Comparison of ENCODE assay signal across 16 cellular contexts in genomic region chr16:85638248-85638647, GRCh38. TPM values are rescaled to one million over a fixed set of nuclear protein-coding genes. Genes with fewer than 3 reads are reported as not detected.
DNase-seq lines count a peak whose midpoint lies in the region; ATAC-seq, FAIRE-seq and TF ChIP-seq lines count a peak whose summit lies in the region.
"Had no signal": no experiment of that assay in that cellular context is flagged by ENCODE, and none has a peak within 500 bp of the region (broad histone marks: within the 10 kb centered on the region; RNA-seq: fewer than 3 reads in every experiment).

No MANE protein-coding gene starts in this region.

- H3K36me3 ChIP-seq in HepG2 (replicated peaks in 1 of 2; ENCODE audit: control insufficient read depth in 1 of 2, insufficient read depth in 2 of 2, low read length in 2 of 2) (peaks cover 38 to 86% of the 10 kb centered on the region in 2 experiments), right lobe of liver (no peaks in the 10 kb centered on the region), K562 (ENCODE audit: control insufficient read depth, insufficient read depth, low read length) (peaks cover 99% of the 10 kb centered on the region; the same call in 2 of the 3 replicates), thyroid gland (peaks cover 0 to 2% of the 10 kb centered on the region in 2 donors)

- peaks cover 3% of the 10 kb centered on the region for H3K36me3 Mint-ChIP-seq in memory B cell

- TF ChIP-seq CTCF in HepG2 (CRISPR knock-in tag; IDR thresholded peaks at IDR 0.05) (no peak), right lobe of liver (IDR thresholded peaks at IDR 0.05) (no peak), K562 (IDR thresholded peaks at IDR 0.05 in 2 of 3, conservative IDR thresholded peaks at IDR 0.05 in 1 of 3; ENCODE audit: insufficient read depth in 2 of 3, low read depth in 1 of 3, low read length in 3 of 3) (no peak), thyroid gland (IDR thresholded peaks at IDR 0.05) (no peak)

- POLR2A ChIA-PET in HepG2 (lab: Yijun Ruan, JAX) (interaction anchor here (1.0 kb wide), 1 partner anchor 16 kb away, joined by 3 read pairs; no protein-coding TSS in a partner anchor), K562 (lab: Yijun Ruan, JAX) (interaction anchor here (1.2 to 1.3 kb wide), 2 partner anchors 12 to 33 kb away, joined by 3 to 7 read pairs; no protein-coding TSS in a partner anchor)

- no peaks in the 10 kb centered on the region for H3K27me3 ChIP-seq in HepG2 (ENCODE audit: control insufficient read depth in 1 of 2, insufficient read depth in 2 of 2, low read length in 2 of 2)
- no peaks in the 10 kb centered on the region for H3K27me3 ChIP-seq in right lobe of liver
- H3K27me3 ChIP-seq in K562 (ENCODE audit: control insufficient read depth in 2 of 2, insufficient read depth in 2 of 2, low read length in 2 of 2) = no peaks in the 10 kb centered on the region
- H3K27me3 ChIP-seq in thyroid gland = no peaks in the 10 kb centered on the region
- H3K27me3 ChIP-seq: BE2C had no signal

- no peaks in the 10 kb centered on the region for H3K4me1 ChIP-seq in HepG2 (ENCODE audit: insufficient read depth, low read length)
- H3K4me1 ChIP-seq in right lobe of liver = peaks cover 0 to 42% (median 11%) of the 10 kb centered on the region in 4 donors
- H3K4me1 ChIP-seq in K562 (replicated peaks in 1 of 2; ENCODE audit: control insufficient read depth in 2 of 2, insufficient read depth in 2 of 2, low read length in 2 of 2) = peaks cover 0 to 97% of the 10 kb centered on the region in 2 experiments; a peak in 2 of 5 replicates
- peaks cover 25 to 45% of the 10 kb centered on the region in 2 donors for H3K4me1 ChIP-seq in thyroid gland

- intact Hi-C loops in HepG2 (cut with micrococcal nuclease; ENCODE audit: unreplicated experiment) = no loop called here
- intact Hi-C loops in right lobe of liver (cut with DNase I) = no loop called here
- intact Hi-C loops in K562 (cut with micrococcal nuclease) = no loop called here
- intact Hi-C loops in thyroid gland (cut with DNase I) = no loop called here

- peaks cover 94% of the 10 kb centered on the region; the same call in 1 of the 2 replicates for H4K20me1 ChIP-seq in HepG2 (ENCODE audit: insufficient read depth, low read length)
- peaks cover 85% of the 10 kb centered on the region for H4K20me1 ChIP-seq in K562 (replicated peaks; ENCODE audit: control insufficient read depth, insufficient read depth, low read length)

- no peak overlapping the region for H3K27ac ChIP-seq in HepG2 (ENCODE audit: extremely low read length, insufficient read depth, low read length)
- no peak overlapping the region for H3K27ac ChIP-seq in right lobe of liver
- no peak overlapping the region for H3K27ac ChIP-seq in K562 (ENCODE audit: extremely low read depth, low read depth, low read length)
- peak overlapping the region; percentile 32 to 73 (median 56) for H3K27ac ChIP-seq in thyroid gland

- BruUV-seq in HepG2 (replicated peaks; lab: Mats Ljungman, UMichigan) (no TSS peak), K562 (replicated peaks; lab: Mats Ljungman, UMichigan) (no TSS peak)

- TF ChIP-seq EP300 in HepG2 (IDR thresholded peaks at IDR 0.05; ENCODE audit: low read depth in 2 of 2, low read length in 2 of 2) (no peak), HepG2 (CRISPR knock-in tag; IDR thresholded peaks at IDR 0.05; ENCODE audit: borderline replicate concordance) (no peak), K562 (IDR thresholded peaks at IDR 0.05; ENCODE audit: low read length) (no peak)

- DNase-seq in HepG2 (ENCODE audit: low spot score) (no peak), right lobe of liver (no peak), K562 (ENCODE audit: extremely low read depth in 1 of 4, low spot score in 3 of 4) (no peak), memory B cell (ENCODE audit: low spot score in 2 of 2) (no peak), thyroid gland (no peak), retina (no peak)
- DNase-seq: ACHN, BE2C, HFFc6, IMR-90, MV-4-11, SIG-M5 had no signal

- H3K27ac Mint-ChIP-seq in memory B cell = peak overlapping the region; percentile 83
- H3K27ac Mint-ChIP-seq: HFFc6 had no signal

- H3K4me2 ChIP-seq in HepG2 (ENCODE audit: low read depth, low read length) = no peak overlapping the region
- H3K4me2 ChIP-seq in K562 (ENCODE audit: insufficient read depth, low read length) = no peak overlapping the region

- H3K9ac ChIP-seq in HepG2 (ENCODE audit: insufficient read depth, low read depth, low read length) (no peak overlapping the region), K562 (ENCODE audit: insufficient read depth in 1 of 2, low read depth in 2 of 2, low read length in 2 of 2) (no peak overlapping the region)

- CTCF ChIA-PET in HepG2 (lab: Yijun Ruan, JAX; ENCODE audit: low intra/inter-chr PET ratio, low total read pairs) = no interaction called here
- CTCF ChIA-PET in K562 (lab: Yijun Ruan, JAX; ENCODE audit: low intra/inter-chr PET ratio) = no interaction called here

- H2AFZ ChIP-seq in HepG2 (ENCODE audit: low read length) (no peak overlapping the region), K562 (ENCODE audit: low read depth, low read length) (no peak overlapping the region)

- FAIRE-seq in HepG2 (lab: Jason Lieb, UNC) = no peak
- FAIRE-seq in K562 (lab: Jason Lieb, UNC) = no peak
- FAIRE-seq: H1, RCC 7860 had no signal

- in situ Hi-C loops in HepG2 (cut with HindIII; ENCODE audit: extremely low pct_ligation_motif_present, low pct_unique_long_range_greater_than_20kb) (no loop called here), K562 (cut with MboI) (no loop called here)

- no peak for ATAC-seq in HepG2
- ATAC-seq in right lobe of liver = no peak
- ATAC-seq in K562 = no peak
- no peak for ATAC-seq in memory B cell (ENCODE audit: low read depth)
- ATAC-seq in GM19395 (IDR thresholded peaks at IDR 0.05; ENCODE audit: unreplicated experiment) = no peak
- ATAC-seq in HG02763 (IDR thresholded peaks at IDR 0.05; ENCODE audit: unreplicated experiment) = no peak

- H3K4me3 Mint-ChIP-seq in memory B cell = no peak overlapping the region
- H3K4me3 Mint-ChIP-seq: HFFc6 had no signal

- H3K4me3 ChIP-seq in HepG2 (replicated peaks in 1 of 3; ENCODE audit: insufficient read depth in 1 of 3, low read depth in 2 of 3, low read length in 3 of 3) (no peak overlapping the region), right lobe of liver (no peak overlapping the region), K562 (no peak overlapping the region), thyroid gland (replicated peaks in 1 of 3) (no peak overlapping the region)

- peaks cover 6% of the 10 kb centered on the region for H3K4me1 Mint-ChIP-seq in memory B cell

- H3K27me3 Mint-ChIP-seq in memory B cell = no peaks in the 10 kb centered on the region

- TF ChIP-seq RAD21 in HepG2 (CRISPR knock-in tag; IDR thresholded peaks at IDR 0.05) = no peak
- TF ChIP-seq RAD21 in K562 (CRISPR knock-in tag; conservative IDR thresholded peaks at IDR 0.05 in 1 of 2, IDR thresholded peaks at IDR 0.05 in 1 of 2) = no peak

- no peak for TF ChIP-seq POLR2A in HepG2 (IDR thresholded peaks at IDR 0.05; ENCODE audit: insufficient read depth in 1 of 2, low read depth in 2 of 2, low read length in 2 of 2)
- no peak for TF ChIP-seq POLR2A in right lobe of liver (IDR thresholded peaks at IDR 0.05)
- no peak for TF ChIP-seq POLR2A in K562 (conservative IDR thresholded peaks at IDR 0.05)
- no peak for TF ChIP-seq POLR2A in thyroid gland (IDR thresholded peaks at IDR 0.05)

- no peaks in the 10 kb centered on the region for H3K9me3 ChIP-seq in HepG2 (ENCODE audit: low read length)
- H3K9me3 ChIP-seq in right lobe of liver = no peaks in the 10 kb centered on the region
- no peaks in the 10 kb centered on the region for H3K9me3 ChIP-seq in K562 (replicated peaks; ENCODE audit: control insufficient read depth, insufficient read depth, low read depth, low read length)
- H3K9me3 ChIP-seq in thyroid gland = no peaks in the 10 kb centered on the region
- H3K9me3 ChIP-seq: BE2C had no signal

- H3K9me1 ChIP-seq in K562 (ENCODE audit: control insufficient read depth, insufficient read depth, low read length) = peaks cover 7% of the 10 kb centered on the region

- no peaks in the 10 kb centered on the region for H3K9me3 Mint-ChIP-seq in memory B cell
- H3K9me3 Mint-ChIP-seq: HFFc6 had no signal

- H3K79me2 ChIP-seq in HepG2 (ENCODE audit: insufficient read depth, low read length) = peaks cover 56% of the 10 kb centered on the region
- peaks cover 99% of the 10 kb centered on the region for H3K79me2 ChIP-seq in K562 (ENCODE audit: control insufficient read depth, insufficient read depth, low read length)

- WGBS in HepG2 (ENCODE audit: low lambda C conversion rate) = 95% methylated on average over 16 of the region's 16 CpGs
- WGBS in right lobe of liver (ENCODE audit: insufficient coverage, low coverage, low lambda C conversion rate, missing lambda C conversion rate) = 82% methylated on average over 10 of the region's 16 CpGs
- 91% methylated on average over 11 of the region's 16 CpGs for WGBS in K562 (ENCODE audit: insufficient coverage, low coverage, missing lambda C conversion rate)
- WGBS in thyroid gland, 2 donors = 41 to 55% methylated on average over 15 to 16 of the region's 16 CpGs

RNA-seq across cellular contexts. Expression of gene GSE1, which starts 25.1 kb away (rescaled TPM):
- total RNA-seq in HepG2 (2016; rRNA removed; fragmentation: Illumina TruSeq; extraction: Trizol) = 16.1 and 19.5 TPM in 2 replicates
- total RNA-seq in HepG2 (2016; cell fraction: cytosol; rRNA removed; fragmentation: Illumina TruSeq; extraction: Trizol; ENCODE audit: low read depth) = 13.0 and 16.7 TPM in 2 replicates
- total RNA-seq in HepG2 (2016; cell fraction: insoluble cytoplasmic fraction; rRNA removed; fragmentation: Illumina TruSeq; extraction: Trizol) = 15.4 and 17.4 TPM in 2 replicates
- total RNA-seq in HepG2 (2016; cell fraction: membrane; rRNA removed; fragmentation: Illumina TruSeq; extraction: Trizol) = 18.2 and 21.4 TPM in 2 replicates
- total RNA-seq in HepG2 (2016; cell fraction: nucleus; rRNA removed; fragmentation: Illumina TruSeq; extraction: Trizol) = 31.6 and 33.0 TPM in 2 replicates
- polyA plus RNA-seq in HepG2 (2011; rRNA removed) = 31.2 and 37.7 TPM in 2 replicates
- 20.9 and 26.7 TPM in 2 replicates for polyA plus RNA-seq in HepG2 (2011; cell fraction: cytosol; rRNA removed)
- 132 and 135 TPM in 2 replicates for polyA plus RNA-seq in HepG2 (2011; cell fraction: nucleus; rRNA removed)
- polyA plus RNA-seq in HepG2 (2012) = 43.5 and 43.7 TPM in 2 replicates
- polyA plus RNA-seq in HepG2 (2016; cell fraction: cytosol; fragmentation: Illumina TruSeq; extraction: Trizol; ENCODE audit: low read depth) = 1.4 and 1.7 TPM in 2 replicates
- polyA plus RNA-seq in HepG2 (2016; cell fraction: insoluble cytoplasmic fraction; fragmentation: Illumina TruSeq; extraction: Trizol; ENCODE audit: low read depth) = 22.8 and 30.2 TPM in 2 replicates
- polyA plus RNA-seq in HepG2 (2016; cell fraction: membrane; fragmentation: Illumina TruSeq; extraction: Trizol; ENCODE audit: low read depth) = 4.4 and 5.4 TPM in 2 replicates
- 70.9 and 78.3 TPM in 2 replicates for polyA plus RNA-seq in HepG2 (2016; cell fraction: nucleus; fragmentation: Illumina TruSeq; extraction: Trizol; ENCODE audit: insufficient read depth, low read depth)
- polyA minus RNA-seq in HepG2 (2011; rRNA and poly(A)+ RNA removed; ENCODE audit: low replicate concordance) = 24.8 and 50.4 TPM in 2 replicates
- 36.3 and 45.8 TPM in 2 replicates for polyA minus RNA-seq in HepG2 (2011; cell fraction: cytosol; rRNA and poly(A)+ RNA removed)
- polyA minus RNA-seq in HepG2 (2011; cell fraction: nucleus; rRNA and poly(A)+ RNA removed) = 83.8 and 96.8 TPM in 2 replicates
- total RNA-seq in right lobe of liver = 10 to 100 TPM; 30.0 to 48.0 (median 38.8) TPM
- total RNA-seq in K562 (2011; cell fraction: chromatin; rRNA removed; ENCODE audit: low replicate concordance) = 692 and 1,066 TPM in 2 replicates
- 409 and 435 TPM in 2 replicates for total RNA-seq in K562 (2011; cell fraction: nucleolus; rRNA removed)
- 438 and 467 TPM in 2 replicates for total RNA-seq in K562 (2011; cell fraction: nucleoplasm; rRNA removed)
- total RNA-seq in K562 (2014; rRNA removed) = 89.1 and 104 TPM in 2 replicates
- total RNA-seq in K562 (2014; rRNA removed; fragmentation: Illumina TruSeq; extraction: Trizol) = 40.9 and 41.8 TPM in 2 replicates
- total RNA-seq in K562 (2015; rRNA removed; fragmentation: Illumina TruSeq; extraction: Trizol) = 57.9 and 60.6 TPM in 2 replicates
- 208 and 244 TPM in 2 replicates for total RNA-seq in K562 (2021)
- 54.2 and 64.0 TPM in 2 replicates for polyA plus RNA-seq in K562 (2011; rRNA removed)
- 54.1 and 55.3 TPM in 2 replicates for polyA plus RNA-seq in K562 (2011; cell fraction: cytosol; rRNA removed)
- 210 and 277 TPM in 2 replicates for polyA plus RNA-seq in K562 (2011; cell fraction: nucleus; rRNA removed)
- 113 and 125 TPM in 2 replicates for polyA plus RNA-seq in K562 (2012)
- 116 and 138 TPM in 2 replicates for polyA plus RNA-seq in K562 (2014; fragmentation: Illumina TruSeq; extraction: Trizol)
- polyA plus RNA-seq in K562 (2014; fragmentation: Nextera tagmentation; extraction: Ambion mirVana) = 10 to 100 TPM; 12.2 to 15.8 TPM
- polyA plus RNA-seq in K562 (2014; rRNA removed) = 101 and 116 TPM in 2 replicates
- 61.1 and 68.8 TPM in 2 replicates for polyA minus RNA-seq in K562 (2011; rRNA and poly(A)+ RNA removed)
- 106 and 121 TPM in 2 replicates for polyA minus RNA-seq in K562 (2011; cell fraction: cytosol; rRNA and poly(A)+ RNA removed)
- 117 and 133 TPM in 2 replicates for polyA minus RNA-seq in K562 (2011; cell fraction: nucleus; rRNA and poly(A)+ RNA removed)
- 100 to 1,000 TPM in 1 of 4 donors, 10 to 100 TPM in 3; 54.2 to 155 (median 71.9) TPM for total RNA-seq in thyroid gland

RNA-seq across cellular contexts. Expression of gene GINS2, which starts 50.5 kb away (rescaled TPM):
- total RNA-seq in HepG2 (2016; rRNA removed; fragmentation: Illumina TruSeq; extraction: Trizol) (48.3 and 61.7 TPM in 2 replicates), right lobe of liver (1 to 10 TPM in 4 of 6 experiments, under 1 TPM in 2; 0.49 to 4.7 (median 1.3) TPM), K562 (2014; rRNA removed) (42.0 and 44.2 TPM in 2 replicates), K562 (2014; rRNA removed; fragmentation: Illumina TruSeq; extraction: Trizol) (43.8 and 47.3 TPM in 2 replicates), K562 (2015; rRNA removed; fragmentation: Illumina TruSeq; extraction: Trizol) (39.4 and 40.4 TPM in 2 replicates), K562 (2021) (57.5 and 61.6 TPM in 2 replicates), thyroid gland (1 to 10 TPM in 1 of 4 donors, under 1 TPM in 3; 0.24 to 1.2 (median 0.55) TPM)
- total RNA-seq in HepG2 (2016; cell fraction: cytosol; rRNA removed; fragmentation: Illumina TruSeq; extraction: Trizol; ENCODE audit: low read depth) = 23.8 and 27.0 TPM in 2 replicates
- total RNA-seq in HepG2 (2016; cell fraction: insoluble cytoplasmic fraction; rRNA removed; fragmentation: Illumina TruSeq; extraction: Trizol) = 48.0 and 66.5 TPM in 2 replicates
- total RNA-seq in HepG2 (2016; cell fraction: membrane; rRNA removed; fragmentation: Illumina TruSeq; extraction: Trizol) = 37.7 and 42.3 TPM in 2 replicates
- total RNA-seq in HepG2 (2016; cell fraction: nucleus; rRNA removed; fragmentation: Illumina TruSeq; extraction: Trizol) = 23.1 and 24.3 TPM in 2 replicates
- polyA plus RNA-seq in HepG2 (2011; rRNA removed) (7.7 and 10.6 TPM in 2 replicates), K562 (2011; rRNA removed) (38.4 and 44.6 TPM in 2 replicates), K562 (2014; fragmentation: Illumina TruSeq; extraction: Trizol) (41.4 and 49.8 TPM in 2 replicates), K562 (2014; fragmentation: Nextera tagmentation; extraction: Ambion mirVana) (10 to 100 TPM; 61.3 to 76.2 TPM), K562 (2014; rRNA removed) (42.3 and 42.9 TPM in 2 replicates)
- polyA plus RNA-seq in HepG2 (2011; cell fraction: cytosol; rRNA removed) = 8.9 and 11.0 TPM in 2 replicates
- polyA plus RNA-seq in HepG2 (2011; cell fraction: nucleus; rRNA removed) = 3.9 and 4.5 TPM in 2 replicates
- 5.7 and 16.9 TPM in 2 replicates for polyA plus RNA-seq in HepG2 (2012)
- 28.1 and 34.5 TPM in 2 replicates for polyA plus RNA-seq in HepG2 (2016; cell fraction: cytosol; fragmentation: Illumina TruSeq; extraction: Trizol; ENCODE audit: low read depth)
- 76.0 and 95.5 TPM in 2 replicates for polyA plus RNA-seq in HepG2 (2016; cell fraction: insoluble cytoplasmic fraction; fragmentation: Illumina TruSeq; extraction: Trizol; ENCODE audit: low read depth)
- 36.4 and 39.0 TPM in 2 replicates for polyA plus RNA-seq in HepG2 (2016; cell fraction: membrane; fragmentation: Illumina TruSeq; extraction: Trizol; ENCODE audit: low read depth)
- 38.9 and 39.5 TPM in 2 replicates for polyA plus RNA-seq in HepG2 (2016; cell fraction: nucleus; fragmentation: Illumina TruSeq; extraction: Trizol; ENCODE audit: insufficient read depth, low read depth)
- polyA minus RNA-seq in HepG2 (2011; rRNA and poly(A)+ RNA removed; ENCODE audit: low replicate concordance) = 7.2 and 33.6 TPM in 2 replicates
- 3.9 and 4.1 TPM in 2 replicates for polyA minus RNA-seq in HepG2 (2011; cell fraction: cytosol; rRNA and poly(A)+ RNA removed)
- polyA minus RNA-seq in HepG2 (2011; cell fraction: nucleus; rRNA and poly(A)+ RNA removed) = 4.7 and 6.2 TPM in 2 replicates
- total RNA-seq in K562 (2011; cell fraction: chromatin; rRNA removed; ENCODE audit: low replicate concordance) = 24.8 and 32.7 TPM in 2 replicates
- total RNA-seq in K562 (2011; cell fraction: nucleolus; rRNA removed) = 24.2 and 24.5 TPM in 2 replicates
- total RNA-seq in K562 (2011; cell fraction: nucleoplasm; rRNA removed) = 23.2 and 33.3 TPM in 2 replicates
- 27.8 and 34.2 TPM in 2 replicates for polyA plus RNA-seq in K562 (2011; cell fraction: cytosol; rRNA removed)
- 15.7 and 20.5 TPM in 2 replicates for polyA plus RNA-seq in K562 (2011; cell fraction: nucleus; rRNA removed)
- polyA plus RNA-seq in K562 (2012) = 26.1 and 33.8 TPM in 2 replicates
- polyA minus RNA-seq in K562 (2011; rRNA and poly(A)+ RNA removed) = 25.6 and 28.3 TPM in 2 replicates
- polyA minus RNA-seq in K562 (2011; cell fraction: cytosol; rRNA and poly(A)+ RNA removed) = 13.6 and 17.8 TPM in 2 replicates
- polyA minus RNA-seq in K562 (2011; cell fraction: nucleus; rRNA and poly(A)+ RNA removed) = 10.2 and 13.2 TPM in 2 replicates

Comparison
In these comparisons a context has a peak if more than half of its experiments do, and no peak if none do; other contexts are left out.
1. RNA of gene GINS2, which starts 50.5 kb away (total RNA-seq): 23.1 to 66.5 TPM in HepG2 and 23.2 to 61.6 TPM in K562; 0.49 to 4.7 TPM in right lobe of liver and 0.24 to 1.2 TPM in thyroid gland; every median in the first group is over 4 times any median in the second.
2. H3K27ac ChIP-seq: peak in thyroid gland (3 of 3); none in HepG2 (single experiment), right lobe of liver (0 of 3) and K562 (single experiment).
3. Of the 241 proteins assayed by ChIP-seq in both HepG2 and K562: peak only in HepG2: none; only in K562: ZFP36; in both: none; in neither: 240.